ENCODE assay signal across 12 cellular contexts in genomic region chr2:126972272-126972626, GRCh38.
A peak's percentile ranks its signal among the peaks of the same experiment; 100 is the strongest.
DNase-seq lines count a peak whose midpoint lies in the region; ATAC-seq and TF ChIP-seq lines count a peak whose summit lies in the region.
"Had no signal": no experiment of that assay in that cellular context is flagged by ENCODE, and none has a peak within 500 bp of the region (broad histone marks: within the 10 kb centered on the region; RNA-seq: fewer than 3 reads in every experiment).

No MANE protein-coding gene starts in this region.

- in situ Hi-C loops in ACHN (cut with HindIII; ENCODE audit: low pct_ligation_motif_present, low pct_unique_long_range_greater_than_20kb, low sequenced_read_pairs) = no loop called here

- peak overlapping the region; percentile 90 for H3K4me2 ChIP-seq in mesenchymal stem cell (ENCODE audit: low read length, poor library complexity, severe bottlenecking)

- peaks cover 26 to 77% of the 10 kb centered on the region in 2 experiments for H3K27me3 ChIP-seq in mesenchymal stem cell (ENCODE audit: control insufficient read depth in 1 of 2, insufficient read depth in 1 of 2, low read length in 2 of 2)
- H3K27me3 ChIP-seq in suprapubic skin = peaks cover 31% of the 10 kb centered on the region
- H3K27me3 ChIP-seq: right atrium auricular region had no signal

- no peak overlapping the region for H2BK120ac ChIP-seq in mesenchymal stem cell (ENCODE audit: low read depth, low read length)

- no peaks in the 10 kb centered on the region for H3K36me3 Mint-ChIP-seq in activated naive CD8-positive, alpha-beta T cell treated with anti-CD3 and anti-CD28 coated beads, Interleukin-2, amount 50 U/mL, for 24 hours (ENCODE audit: low read depth)

- H3K4me1 Mint-ChIP-seq in activated naive CD8-positive, alpha-beta T cell treated with anti-CD3 and anti-CD28 coated beads, Interleukin-2, amount 50 U/mL, for 24 hours = peaks cover 4% of the 10 kb centered on the region

- no peak for TF ChIP-seq POLR2A in suprapubic skin (IDR thresholded peaks at IDR 0.05)

- no peaks in the 10 kb centered on the region for H3K9me3 Mint-ChIP-seq in activated naive CD8-positive, alpha-beta T cell treated with anti-CD3 and anti-CD28 coated beads, Interleukin-2, amount 50 U/mL, for 24 hours
- H3K9me3 Mint-ChIP-seq: activated T-cell treated with anti-CD3 and anti-CD28 coated beads, Interleukin-2, amount 50 U/mL, for 4 hours; H9 had no signal

- no peak overlapping the region for H3K27ac Mint-ChIP-seq in activated naive CD8-positive, alpha-beta T cell treated with anti-CD3 and anti-CD28 coated beads, Interleukin-2, amount 50 U/mL, for 24 hours
- H3K27ac Mint-ChIP-seq: H9 had no signal

- TF ChIP-seq CTCF in suprapubic skin (IDR thresholded peaks at IDR 0.05) = peak in 1 of 2 donors; percentile 17

- peaks cover 17% of the 10 kb centered on the region for H3K4me1 ChIP-seq in mesenchymal stem cell (ENCODE audit: control insufficient read depth, insufficient read depth, low read depth, low read length)
- peaks cover 11% of the 10 kb centered on the region for H3K4me1 ChIP-seq in suprapubic skin

- H2AK5ac ChIP-seq in mesenchymal stem cell (ENCODE audit: low read length, severe bottlenecking) = no peak overlapping the region

- 27% methylated on average over 10 of the region's 10 CpGs for WGBS in mesenchymal stem cell
- WGBS in suprapubic skin = no CpG with 5 or more reads among the region's 10 CpGs

- no peak overlapping the region for H3K23ac ChIP-seq in mesenchymal stem cell (ENCODE audit: low read length in 2 of 2)

- H3K4me3 Mint-ChIP-seq in activated naive CD8-positive, alpha-beta T cell treated with anti-CD3 and anti-CD28 coated beads, Interleukin-2, amount 50 U/mL, for 24 hours = no peak overlapping the region
- H3K4me3 Mint-ChIP-seq: H9 had no signal

- H3K27ac ChIP-seq in mesenchymal stem cell (ENCODE audit: low read length, poor library complexity, severe bottlenecking) (no peak overlapping the region), suprapubic skin (no peak overlapping the region)
- H3K27ac ChIP-seq: HL-60, right atrium auricular region had no signal

- H3K27me3 Mint-ChIP-seq in activated naive CD8-positive, alpha-beta T cell treated with anti-CD3 and anti-CD28 coated beads, Interleukin-2, amount 50 U/mL, for 24 hours = peaks cover 30% of the 10 kb centered on the region

- TF ChIP-seq EP300 in suprapubic skin (IDR thresholded peaks at IDR 0.05) = no peak

- H3K36me3 ChIP-seq in mesenchymal stem cell (ENCODE audit: control insufficient read depth in 1 of 2, insufficient read depth in 2 of 2, low read depth in 1 of 2, low read length in 2 of 2) (no peaks in the 10 kb centered on the region), suprapubic skin (no peaks in the 10 kb centered on the region)
- H3K36me3 ChIP-seq: right atrium auricular region had no signal

- H3K14ac ChIP-seq in mesenchymal stem cell (ENCODE audit: low read length in 2 of 2) = no peak overlapping the region

- H4K91ac ChIP-seq in mesenchymal stem cell (ENCODE audit: low read length) = no peak overlapping the region

- H4K8ac ChIP-seq in mesenchymal stem cell (ENCODE audit: low read length) = no peak overlapping the region

- H3K4me3 ChIP-seq in mesenchymal stem cell (ENCODE audit: insufficient read depth in 1 of 2, low read depth in 1 of 2, low read length in 2 of 2) (no peak overlapping the region), suprapubic skin (peak overlapping the region; percentile 43)

- H3K9ac ChIP-seq in mesenchymal stem cell (ENCODE audit: low read length) = no peak overlapping the region

- no peak overlapping the region for H2BK5ac ChIP-seq in mesenchymal stem cell (ENCODE audit: low read depth, low read length, poor library complexity, severe bottlenecking)

- ATAC-seq in HG02759 (IDR thresholded peaks at IDR 0.05; ENCODE audit: unreplicated experiment) (peak; percentile 2), SK-N-SH treated with all-trans-retinoic acid at 6 μM for 48 hours (peak; percentile 27; the same call in 2 of the 3 replicates), HG03469 (IDR thresholded peaks at IDR 0.05; ENCODE audit: unreplicated experiment) (no peak)
- ATAC-seq in activated naive CD8-positive, alpha-beta T cell treated with anti-CD3 and anti-CD28 coated beads, Interleukin-2, amount 50 U/mL, for 24 hours = no peak

- H3K79me1 ChIP-seq in mesenchymal stem cell (replicated peaks; ENCODE audit: low read length, poor library complexity, severe bottlenecking) = no peaks in the 10 kb centered on the region

- H3K4ac ChIP-seq in mesenchymal stem cell (ENCODE audit: low read depth in 1 of 2, low read length in 2 of 2) = no peak overlapping the region

- no peak overlapping the region for H2BK15ac ChIP-seq in mesenchymal stem cell (ENCODE audit: low read depth, poor library complexity, severe bottlenecking)

- no peak overlapping the region for H2AFZ ChIP-seq in mesenchymal stem cell (ENCODE audit: low read depth, low read length)

- no peak for DNase-seq in mesenchymal stem cell
- no peak for DNase-seq in suprapubic skin (ENCODE audit: low spot score in 2 of 2)
- DNase-seq in ACHN = no peak
- no peak for DNase-seq in DMS79 (lab: John Stamatoyannopoulos, UW)
- DNase-seq in activated naive CD8-positive, alpha-beta T cell treated with anti-CD3 and anti-CD28 coated beads, Interleukin-2, amount 50 U/mL, for 24 hours = no peak

- H2BK12ac ChIP-seq in mesenchymal stem cell (ENCODE audit: low read length in 2 of 2) = no peak overlapping the region

- no peaks in the 10 kb centered on the region for H3K9me3 ChIP-seq in mesenchymal stem cell (ENCODE audit: control insufficient read depth, low read length)
- no peaks in the 10 kb centered on the region for H3K9me3 ChIP-seq in suprapubic skin
- H3K9me3 ChIP-seq: right atrium auricular region had no signal

- H3K18ac ChIP-seq in mesenchymal stem cell (ENCODE audit: low read depth in 1 of 2, low read length in 2 of 2) = no peak overlapping the region

TF ChIP-seq in SK-N-SH treated with all-trans-retinoic acid at 6 μM for 48 hours, 23 proteins besides CTCF, POLR2A, EP300 and RAD21:
- TF ChIP-seq ARNTL (CRISPR knock-in tag; IDR thresholded peaks at IDR 0.05; ENCODE audit: borderline replicate concordance, low read depth) (no peak), TCF4 (CRISPR knock-in tag; IDR thresholded peaks at IDR 0.05; ENCODE audit: borderline replicate concordance) (no peak), CREB5 (CRISPR knock-in tag; IDR thresholded peaks at IDR 0.05; ENCODE audit: low read depth) (no peak), CSDC2 (CRISPR knock-in tag; IDR thresholded peaks at IDR 0.05) (no peak), ISL1 (CRISPR knock-in tag; IDR thresholded peaks at IDR 0.05) (no peak), GLIS3 (CRISPR knock-in tag; IDR thresholded peaks at IDR 0.05) (no peak), PPARA (CRISPR knock-in tag; IDR thresholded peaks at IDR 0.05; ENCODE audit: borderline replicate concordance) (no peak)
- TF ChIP-seq, protein P1, sequence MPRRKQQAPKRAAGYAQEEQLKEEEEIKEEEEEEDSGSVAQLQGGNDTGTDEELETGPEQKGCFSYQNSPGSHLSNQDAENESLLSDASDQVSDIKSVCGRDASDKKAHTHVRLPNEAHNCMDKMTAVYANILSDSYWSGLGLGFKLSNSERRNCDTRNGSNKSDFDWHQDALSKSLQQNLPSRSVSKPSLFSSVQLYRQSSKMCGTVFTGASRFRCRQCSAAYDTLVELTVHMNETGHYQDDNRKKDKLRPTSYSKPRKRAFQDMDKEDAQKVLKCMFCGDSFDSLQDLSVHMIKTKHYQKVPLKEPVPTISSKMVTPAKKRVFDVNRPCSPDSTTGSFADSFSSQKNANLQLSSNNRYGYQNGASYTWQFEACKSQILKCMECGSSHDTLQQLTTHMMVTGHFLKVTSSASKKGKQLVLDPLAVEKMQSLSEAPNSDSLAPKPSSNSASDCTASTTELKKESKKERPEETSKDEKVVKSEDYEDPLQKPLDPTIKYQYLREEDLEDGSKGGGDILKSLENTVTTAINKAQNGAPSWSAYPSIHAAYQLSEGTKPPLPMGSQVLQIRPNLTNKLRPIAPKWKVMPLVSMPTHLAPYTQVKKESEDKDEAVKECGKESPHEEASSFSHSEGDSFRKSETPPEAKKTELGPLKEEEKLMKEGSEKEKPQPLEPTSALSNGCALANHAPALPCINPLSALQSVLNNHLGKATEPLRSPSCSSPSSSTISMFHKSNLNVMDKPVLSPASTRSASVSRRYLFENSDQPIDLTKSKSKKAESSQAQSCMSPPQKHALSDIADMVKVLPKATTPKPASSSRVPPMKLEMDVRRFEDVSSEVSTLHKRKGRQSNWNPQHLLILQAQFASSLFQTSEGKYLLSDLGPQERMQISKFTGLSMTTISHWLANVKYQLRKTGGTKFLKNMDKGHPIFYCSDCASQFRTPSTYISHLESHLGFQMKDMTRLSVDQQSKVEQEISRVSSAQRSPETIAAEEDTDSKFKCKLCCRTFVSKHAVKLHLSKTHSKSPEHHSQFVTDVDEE (CRISPR knock-in tag; IDR thresholded peaks at IDR 0.05) = no peak

Comparison
In these comparisons a context has a peak if more than half of its experiments do, and no peak if none do; other contexts are left out.
1. ATAC-seq: peak in HG02759 (single experiment) and SK-N-SH treated with all-trans-retinoic acid at 6 μM for 48 hours (single experiment); none in HG03469 (single experiment) and activated naive CD8-positive, alpha-beta T cell treated with anti-CD3 and anti-CD28 coated beads, Interleukin-2, amount 50 U/mL, for 24 hours (single experiment).